In the genomic region with DNA sequence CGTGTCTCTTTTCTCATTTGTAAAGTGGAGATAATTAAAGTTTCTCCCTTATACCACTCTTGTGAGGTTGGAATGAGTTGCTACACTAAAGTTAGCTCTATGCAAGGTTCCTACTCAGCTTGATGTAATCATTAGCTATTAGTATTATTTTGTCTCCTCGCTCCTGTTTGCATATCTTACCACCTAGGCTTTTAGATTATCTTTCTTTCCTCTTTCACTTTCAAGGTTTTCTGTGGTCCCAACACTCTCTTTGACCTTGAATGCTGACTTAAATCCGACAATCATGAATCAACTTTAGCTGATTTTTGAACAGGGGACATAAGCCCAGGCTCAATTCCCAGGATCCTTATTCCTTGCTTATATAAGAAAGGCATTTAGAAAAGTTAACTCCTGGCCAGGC, we compare ENCODE assay signal across 28 cellular contexts.
"Had no signal": no experiment of that assay in that cellular context is flagged by ENCODE, and none has a peak within 500 bp of the region (broad histone marks: within the 10 kb centered on the region; RNA-seq: fewer than 3 reads in every experiment).

No MANE protein-coding gene starts in this region.

- H3K27me3 ChIP-seq: neutrophil, ovary, right lobe of liver, sigmoid colon, stomach, thyroid gland, tibial nerve, upper lobe of left lung, vagina had no signal

- H3K27ac ChIP-seq: neutrophil, ovary, parathyroid adenoma, psoas muscle, right lobe of liver, sigmoid colon, stomach, thoracic aorta, thyroid gland, tibial nerve, upper lobe of left lung, vagina had no signal

- ATAC-seq: naive thymus-derived CD8-positive, alpha-beta T cell; natural killer cell treated with Interleukin-12 subunit alpha and Interleukin-12 subunit beta and Interleukin-15 and Interleukin-18, amount 100 ng/mL, for 72 hours; psoas muscle; right cardiac atrium; right lobe of liver; stimulated activated effector memory CD8-positive, alpha-beta T cell treated with anti-CD3 and anti-CD28 coated beads, Interleukin-12 subunit alpha, Interleukin-12 subunit beta, amount 100 ng/mL, for 72 hours; stimulated activated naive B cell treated with anti-CD40 and anti-IgM and Interleukin-4, amounts not matched to agents 10 μg/mL and 1 μg/mL and 100 μg/mL, for 72 hours had no signal

- H3K9ac ChIP-seq: parathyroid adenoma had no signal

- DNase-seq: naive thymus-derived CD8-positive, alpha-beta T cell; nephron progenitor cell; nucleus accumbens; ovary; posterior cingulate gyrus; psoas muscle; right cardiac atrium; right lobe of liver; sigmoid colon; small intestine; stimulated activated CD4-positive, alpha-beta T cell treated with anti-CD3 and anti-CD28 coated beads, Interleukin-15, amount 100 ng/mL, for 24 hours; stimulated activated CD4-positive, alpha-beta T cell treated with anti-CD3 and anti-CD28 coated beads, Interleukin-2, amount 100 ng/mL, for 24 hours; stimulated activated CD4-positive, alpha-beta T cell treated with anti-CD3 and anti-CD28 coated beads, Interleukin-2, amount 100 ng/mL, for 48 hours; stimulated activated CD4-positive, alpha-beta T cell treated with anti-CD3 and anti-CD28 coated beads, Interleukin-4, amount 100 ng/mL, for 24 hours; stimulated activated naive B cell treated with anti-CD40 and anti-IgM and Interleukin-4, amounts not matched to agents 10 μg/mL and 1 μg/mL and 100 μg/mL, for 72 hours; stimulated activated naive CD4-positive, alpha-beta T cell treated with Interleukin-2 at 50 U/mL for 16 hours; stomach; thyroid gland; trophoblast cell; upper lobe of left lung had no signal

- H3K4me1 ChIP-seq: parathyroid adenoma, psoas muscle, right lobe of liver, sigmoid colon, stomach, thyroid gland, upper lobe of left lung, vagina had no signal

- H3K9me3 ChIP-seq: neutrophil, ovary, psoas muscle, right lobe of liver, sigmoid colon, stomach, thoracic aorta, thyroid gland, tibial nerve, upper lobe of left lung, vagina had no signal

- H3K36me3 ChIP-seq: neutrophil, ovary, right lobe of liver, sigmoid colon, stomach, thoracic aorta, thyroid gland, tibial nerve, upper lobe of left lung, vagina had no signal

- H2AFZ ChIP-seq: parathyroid adenoma had no signal

- H3K79me2 ChIP-seq: parathyroid adenoma had no signal

- H3K4me3 ChIP-seq: ovary, psoas muscle, right lobe of liver, sigmoid colon, stomach, thoracic aorta, thyroid gland, tibial nerve, upper lobe of left lung, vagina had no signal

- FAIRE-seq: small intestine, urothelium cell line had no signal
